10 cellular contexts compared by ENCODE assay signal in the genomic region with DNA sequence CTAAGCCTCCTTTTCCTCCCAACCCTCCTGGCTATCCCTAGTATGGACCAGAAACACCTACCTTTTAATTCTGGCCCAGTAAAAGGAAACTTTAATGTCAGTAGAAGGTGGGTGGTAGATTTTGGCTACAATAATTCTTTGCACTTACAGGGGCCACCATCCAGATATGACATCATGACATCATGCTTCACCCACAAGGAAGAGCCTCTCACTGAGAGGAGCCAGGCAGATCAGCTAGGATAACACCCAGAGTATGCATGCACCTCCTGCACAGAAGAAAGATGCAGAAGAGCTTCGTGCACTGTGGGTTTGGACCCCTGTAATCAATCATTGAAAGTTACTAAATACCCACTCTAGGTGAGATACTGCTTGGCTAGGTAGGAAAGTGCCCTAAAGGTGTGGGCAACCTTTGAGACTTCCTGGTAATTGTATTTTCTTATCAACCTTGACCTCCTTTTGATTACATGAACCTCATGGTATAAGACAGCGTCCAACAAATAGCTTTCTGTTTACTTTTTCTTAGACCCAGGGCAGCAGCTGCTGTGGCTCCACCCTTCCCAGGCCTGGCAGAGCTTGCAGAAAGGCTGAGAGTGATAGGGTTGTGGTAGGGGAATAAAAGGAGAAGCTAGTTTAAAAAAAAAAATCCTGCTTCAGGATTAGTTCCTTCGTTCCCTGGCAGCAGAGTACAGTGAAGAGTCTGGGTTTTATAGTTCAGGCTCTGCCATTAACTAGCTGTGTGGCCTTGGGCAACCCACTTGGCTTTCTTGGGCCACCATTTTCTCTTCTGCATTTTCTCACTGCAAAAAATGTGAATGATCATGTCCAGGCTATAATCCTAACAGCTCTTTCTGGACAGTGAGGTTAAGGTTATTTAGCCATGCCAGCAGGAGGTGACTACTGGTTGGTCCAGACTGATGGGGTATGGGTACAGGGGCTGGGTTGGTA. TPM values are rescaled to one million over a fixed set of nuclear protein-coding genes. Genes with fewer than 3 reads are reported as not detected.
DNase-seq lines count a peak whose midpoint lies in the region; ATAC-seq and TF ChIP-seq lines count a peak whose summit lies in the region.
"Had no signal": no experiment of that assay in that cellular context is flagged by ENCODE, and none has a peak within 500 bp of the region (broad histone marks: within the 10 kb centered on the region; RNA-seq: fewer than 3 reads in every experiment).

No MANE protein-coding gene starts in this region.

- TF ChIP-seq CTCF in SK-N-SH (IDR thresholded peaks at IDR 0.05): no peak
- no peak for TF ChIP-seq CTCF in left ventricle myocardium inferior (IDR thresholded peaks at IDR 0.05; ENCODE audit: borderline replicate concordance)
- no peak for TF ChIP-seq CTCF in suprapubic skin (IDR thresholded peaks at IDR 0.05)

- TF ChIP-seq EP300 in SK-N-SH (IDR thresholded peaks at IDR 0.05; ENCODE audit: borderline replicate concordance in 1 of 2, low read depth in 1 of 2, low read length in 1 of 2) (no peak), suprapubic skin (IDR thresholded peaks at IDR 0.05) (no peak)

- H3K36me3 ChIP-seq in SK-N-SH (replicated peaks in 1 of 2; ENCODE audit: control insufficient read depth in 1 of 2, insufficient read depth in 2 of 2, low read length in 1 of 2) (peaks cover 10 to 15% of the 10 kb centered on the region in 2 experiments), left ventricle myocardium inferior (no peaks in the 10 kb centered on the region), suprapubic skin (no peaks in the 10 kb centered on the region)

- ATAC-seq in SK-N-SH treated with all-trans-retinoic acid at 6 μM for 48 hours (no peak), HG02885 (IDR thresholded peaks at IDR 0.05; ENCODE audit: poor library complexity, unreplicated experiment) (no peak)

- H3K27ac ChIP-seq in SK-N-SH (ENCODE audit: low read depth in 2 of 2, low read length in 1 of 2) (peak overlapping the region; percentile 10 to 17; a peak in 2 of 4 replicates), left ventricle myocardium inferior (replicated peaks) (peak overlapping the region; percentile 97), suprapubic skin (peak overlapping the region; percentile 96)

- H2AFZ ChIP-seq in SK-N-SH (ENCODE audit: low read depth): no peak overlapping the region

- no peaks in the 10 kb centered on the region for H3K27me3 ChIP-seq in SK-N-SH (ENCODE audit: insufficient read depth)
- H3K27me3 ChIP-seq in left ventricle myocardium inferior (ENCODE audit: low read depth): no peaks in the 10 kb centered on the region
- H3K27me3 ChIP-seq in suprapubic skin: no peaks in the 10 kb centered on the region

- H3K4me3 ChIP-seq in SK-N-SH (ENCODE audit: low read depth in 2 of 2, low read length in 1 of 2): no peak overlapping the region
- H3K4me3 ChIP-seq in left ventricle myocardium inferior: peak overlapping the region; percentile 90
- no peak overlapping the region for H3K4me3 ChIP-seq in suprapubic skin

- no peak for TF ChIP-seq POLR2A in suprapubic skin (IDR thresholded peaks at IDR 0.05)

- POLR2A ChIA-PET in SK-N-SH (lab: Yijun Ruan, JAX): interaction anchor here (0.5 to 1.2 kb wide), 4 partner anchors 22 to 932 kb away, joined by 3 read pairs; no protein-coding TSS in a partner anchor

- 77% methylated on average over 3 of the region's 3 CpGs for whole genome bisulfite sequencing in SK-N-SH (ENCODE audit: low lambda C conversion rate)
- WGBS in suprapubic skin: 16% methylated on average over 3 of the region's 3 CpGs

- H3K9me3 ChIP-seq in SK-N-SH (no peaks in the 10 kb centered on the region), left ventricle myocardium inferior (replicated peaks) (no peaks in the 10 kb centered on the region), suprapubic skin (no peaks in the 10 kb centered on the region)

- no peaks in the 10 kb centered on the region for H3K9me2 ChIP-seq in SK-N-SH

- H3K4me1 ChIP-seq in SK-N-SH (ENCODE audit: control insufficient read depth in 1 of 2, insufficient read depth in 2 of 2, low read depth in 1 of 2, low read length in 1 of 2): peaks cover 48 to 49% of the 10 kb centered on the region in 2 experiments
- H3K4me1 ChIP-seq in left ventricle myocardium inferior: peaks cover 100% of the 10 kb centered on the region
- peaks cover 99% of the 10 kb centered on the region for H3K4me1 ChIP-seq in suprapubic skin

- H3K4me2 ChIP-seq in SK-N-SH: peak overlapping the region; percentile 92; the same call in 1 of the 2 replicates

- TF ChIP-seq RAD21 in SK-N-SH (IDR thresholded peaks at IDR 0.05; ENCODE audit: low read length): no peak

- H3K79me2 ChIP-seq in SK-N-SH (ENCODE audit: insufficient read depth): peaks cover 96% of the 10 kb centered on the region

- CTCF ChIA-PET in SK-N-SH (lab: Yijun Ruan, JAX): interaction anchor here (0.9 to 5.8 kb wide), 21 partner anchors 8 to 175 kb away, joined by 3 to 41 read pairs (median 5); a partner anchor contains a TSS

- no peak overlapping the region for H3K9ac ChIP-seq in SK-N-SH

- DNase-seq in SK-N-SH: no peak
- DNase-seq in RPMI8226: peak; percentile 69
- peak; percentile 51 for DNase-seq in left ventricle myocardium inferior
- DNase-seq in suprapubic skin (ENCODE audit: low spot score in 2 of 2): no peak
- no peak for DNase-seq in activated gamma-delta T cell treated with Interleukin-2 at 50 U/mL for 16 hours
- no peak for DNase-seq in activated CD8-positive, alpha-beta memory T cell treated with anti-CD3 and anti-CD28 coated beads for 24 hours

- peaks cover 72% of the 10 kb centered on the region for H4K20me1 ChIP-seq in SK-N-SH (ENCODE audit: insufficient read depth)

- H3F3A ChIP-seq in SK-N-SH (replicated peaks; ENCODE audit: insufficient read depth): peaks cover 29% of the 10 kb centered on the region

- intact Hi-C loops in left ventricle myocardium inferior (cut with micrococcal nuclease): loop anchor here (5.0 kb wide), 1 partner anchor 33 kb away; no protein-coding TSS in a partner anchor

TF ChIP-seq in SK-N-SH, 30 proteins besides CTCF, POLR2A, EP300 and RAD21 (continues in another document):
- TF ChIP-seq MEF2A (IDR thresholded peaks at IDR 0.05; ENCODE audit: borderline replicate concordance, low read depth) (no peak), RXRA (IDR thresholded peaks at IDR 0.05; ENCODE audit: borderline replicate concordance, low read depth) (no peak), EZH2phosphoT487 (IDR thresholded peaks at IDR 0.05; ENCODE audit: borderline replicate concordance, low read depth) (no peak)
- TF ChIP-seq, protein P1, sequence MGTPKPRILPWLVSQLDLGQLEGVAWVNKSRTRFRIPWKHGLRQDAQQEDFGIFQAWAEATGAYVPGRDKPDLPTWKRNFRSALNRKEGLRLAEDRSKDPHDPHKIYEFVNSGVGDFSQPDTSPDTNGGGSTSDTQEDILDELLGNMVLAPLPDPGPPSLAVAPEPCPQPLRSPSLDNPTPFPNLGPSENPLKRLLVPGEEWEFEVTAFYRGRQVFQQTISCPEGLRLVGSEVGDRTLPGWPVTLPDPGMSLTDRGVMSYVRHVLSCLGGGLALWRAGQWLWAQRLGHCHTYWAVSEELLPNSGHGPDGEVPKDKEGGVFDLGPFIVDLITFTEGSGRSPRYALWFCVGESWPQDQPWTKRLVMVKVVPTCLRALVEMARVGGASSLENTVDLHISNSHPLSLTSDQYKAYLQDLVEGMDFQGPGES (IDR thresholded peaks at IDR 0.05; ENCODE audit: low read depth, low read length): no peak
- TF ChIP-seq, protein P2, sequence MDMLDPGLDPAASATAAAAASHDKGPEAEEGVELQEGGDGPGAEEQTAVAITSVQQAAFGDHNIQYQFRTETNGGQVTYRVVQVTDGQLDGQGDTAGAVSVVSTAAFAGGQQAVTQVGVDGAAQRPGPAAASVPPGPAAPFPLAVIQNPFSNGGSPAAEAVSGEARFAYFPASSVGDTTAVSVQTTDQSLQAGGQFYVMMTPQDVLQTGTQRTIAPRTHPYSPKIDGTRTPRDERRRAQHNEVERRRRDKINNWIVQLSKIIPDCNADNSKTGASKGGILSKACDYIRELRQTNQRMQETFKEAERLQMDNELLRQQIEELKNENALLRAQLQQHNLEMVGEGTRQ (IDR thresholded peaks at IDR 0.05; ENCODE audit: borderline replicate concordance, low read depth, low read length): no peak

TF ChIP-seq in SK-N-SH treated with all-trans-retinoic acid at 6 μM for 48 hours, 23 proteins besides CTCF, POLR2A, EP300 and RAD21 (continues in another document):
- TF ChIP-seq OSR1 (CRISPR knock-in tag; IDR thresholded peaks at IDR 0.05) (no peak), TOX (CRISPR knock-in tag; IDR thresholded peaks at IDR 0.05; ENCODE audit: borderline replicate concordance) (no peak), CSDC2 (CRISPR knock-in tag; IDR thresholded peaks at IDR 0.05) (no peak), GLIS3 (CRISPR knock-in tag; IDR thresholded peaks at IDR 0.05) (no peak), BACH2 (CRISPR knock-in tag; IDR thresholded peaks at IDR 0.05; ENCODE audit: borderline replicate concordance) (no peak), ZFP3 (CRISPR knock-in tag; IDR thresholded peaks at IDR 0.05) (no peak), ESRRG (CRISPR knock-in tag; IDR thresholded peaks at IDR 0.05) (no peak), ARNTL (CRISPR knock-in tag; IDR thresholded peaks at IDR 0.05; ENCODE audit: borderline replicate concordance, low read depth) (no peak)
- TF ChIP-seq, protein P3, sequence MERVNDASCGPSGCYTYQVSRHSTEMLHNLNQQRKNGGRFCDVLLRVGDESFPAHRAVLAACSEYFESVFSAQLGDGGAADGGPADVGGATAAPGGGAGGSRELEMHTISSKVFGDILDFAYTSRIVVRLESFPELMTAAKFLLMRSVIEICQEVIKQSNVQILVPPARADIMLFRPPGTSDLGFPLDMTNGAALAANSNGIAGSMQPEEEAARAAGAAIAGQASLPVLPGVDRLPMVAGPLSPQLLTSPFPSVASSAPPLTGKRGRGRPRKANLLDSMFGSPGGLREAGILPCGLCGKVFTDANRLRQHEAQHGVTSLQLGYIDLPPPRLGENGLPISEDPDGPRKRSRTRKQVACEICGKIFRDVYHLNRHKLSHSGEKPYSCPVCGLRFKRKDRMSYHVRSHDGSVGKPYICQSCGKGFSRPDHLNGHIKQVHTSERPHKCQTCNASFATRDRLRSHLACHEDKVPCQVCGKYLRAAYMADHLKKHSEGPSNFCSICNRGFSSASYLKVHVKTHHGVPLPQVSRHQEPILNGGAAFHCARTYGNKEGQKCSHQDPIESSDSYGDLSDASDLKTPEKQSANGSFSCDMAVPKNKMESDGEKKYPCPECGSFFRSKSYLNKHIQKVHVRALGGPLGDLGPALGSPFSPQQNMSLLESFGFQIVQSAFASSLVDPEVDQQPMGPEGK (CRISPR knock-in tag; IDR thresholded peaks at IDR 0.05; ENCODE audit: borderline replicate concordance): no peak

RNA-seq across cellular contexts. Expression of a gene that starts 6.2 kb away (rescaled TPM):
- 11.9 and 13.7 TPM in 2 replicates for polyA plus RNA-seq in SK-N-SH (2012; rRNA removed)
- polyA plus RNA-seq in SK-N-SH (2012; cell fraction: cytosol; rRNA removed): 4.4 and 7.2 TPM in 2 replicates
- polyA plus RNA-seq in SK-N-SH (2012; cell fraction: nucleus; rRNA removed): 51.1 and 59.6 TPM in 2 replicates
- total RNA-seq in left ventricle myocardium inferior (14.8 TPM), suprapubic skin (10 to 100 TPM in 3 of 4 donors, 1 to 10 TPM in 1; 9.6 to 14.4 (median 11.9) TPM)

RNA-seq across cellular contexts. Expression of a gene that starts 48.8 kb away (rescaled TPM):
- polyA plus RNA-seq in SK-N-SH (2012; rRNA removed): 0.08 TPM in 1 of 2 replicates, not detected in the other
- not detected in 2 replicates for polyA plus RNA-seq in SK-N-SH (2012; cell fraction: cytosol; rRNA removed)
- polyA plus RNA-seq in SK-N-SH (2012; cell fraction: nucleus; rRNA removed): 0.10 TPM in 1 of 2 replicates, not detected in the other
- not detected for total RNA-seq in left ventricle myocardium inferior
- total RNA-seq in suprapubic skin: not detected
- total RNA-seq: endothelial cell of umbilical vein, M059J had no signal
- polyA plus RNA-seq: endothelial cell of umbilical vein had no signal

Comparison
In these comparisons a context has a peak if more than half of its experiments do, and no peak if none do; other contexts are left out.
1. DNase-seq: peak in RPMI8226 (single experiment) and left ventricle myocardium inferior (single experiment); none in SK-N-SH (single experiment), suprapubic skin (0 of 2), activated gamma-delta T cell treated with Interleukin-2 at 50 U/mL for 16 hours (single experiment) and activated CD8-positive, alpha-beta memory T cell treated with anti-CD3 and anti-CD28 coated beads for 24 hours (single experiment).
2. H3K27ac ChIP-seq: peak in every context shown above with its lines; median percentile 97 in left ventricle myocardium inferior; 96 in suprapubic skin; 14 in SK-N-SH.